1 cellular context compared by ENCODE assay signal in the genomic region with DNA sequence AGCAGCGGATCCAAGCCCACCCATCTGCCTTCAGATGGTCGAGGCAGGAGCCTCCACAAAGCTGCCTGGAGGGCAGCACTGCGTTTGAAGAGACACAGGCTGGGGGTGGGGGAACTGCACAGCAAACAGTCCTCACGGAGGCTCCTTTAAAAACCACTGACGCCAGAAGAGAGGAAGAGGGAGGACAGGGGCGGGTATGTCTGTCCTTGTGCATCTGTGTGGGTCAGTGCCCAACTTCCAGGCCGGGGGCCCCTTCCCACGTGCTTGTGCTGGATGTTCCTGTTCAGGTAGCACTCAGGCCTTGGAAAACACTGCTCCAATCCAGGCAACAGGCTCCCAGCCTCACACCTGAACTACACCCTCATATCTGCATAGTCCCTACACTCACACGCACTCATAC.
TF ChIP-seq lines count a peak whose summit lies in the region.

No MANE protein-coding gene starts in this region.

TF ChIP-seq in H1, 55 proteins besides CTCF, POLR2A, EP300 and RAD21:
- no peak for TF ChIP-seq ATF2 (IDR thresholded peaks at IDR 0.05; ENCODE audit: low read length)
